ENCODE assay signal across 7 cellular contexts in genomic region chr15:90401499-90401898, GRCh38. TPM values are rescaled to one million over a fixed set of nuclear protein-coding genes. Genes with fewer than 3 reads are reported as not detected.
DNase-seq lines count a peak whose midpoint lies in the region; ATAC-seq, FAIRE-seq and TF ChIP-seq lines count a peak whose summit lies in the region.

No MANE protein-coding gene starts in this region.

- H3K36me3 ChIP-seq in HUES6 (ENCODE audit: control insufficient read depth, insufficient read depth, low read length) (no peaks in the 10 kb centered on the region), SU-DHL-6 (ENCODE audit: low read length) (no peaks in the 10 kb centered on the region), small intestine (ENCODE audit: control insufficient read depth in 2 of 2, insufficient read depth in 2 of 2, low read length in 2 of 2) (no peaks in the 10 kb centered on the region)

- FAIRE-seq in small intestine (lab: Jason Lieb, UNC): no peak

- H3K27ac ChIP-seq in HUES6 (ENCODE audit: low read depth, low read length) (peak overlapping the region; percentile 65), SU-DHL-6 (ENCODE audit: low read depth, low read length) (no peak overlapping the region), small intestine (ENCODE audit: low read depth in 1 of 2, low read length in 1 of 2) (peak overlapping the region; percentile 64 to 84)

- H3K27me3 Mint-ChIP-seq in glutamatergic neuron (ENCODE audit: unreplicated experiment): peaks cover 4% of the 10 kb centered on the region

- H3K4me1 ChIP-seq in HUES6 (ENCODE audit: control insufficient read depth, insufficient read depth, low read length) (peaks cover 37% of the 10 kb centered on the region), small intestine (ENCODE audit: control insufficient read depth in 2 of 2, insufficient read depth in 1 of 2, low read depth in 1 of 2, low read length in 1 of 2) (peaks cover 9 to 18% of the 10 kb centered on the region in 2 donors)

- no peaks in the 10 kb centered on the region for H3K9me2 ChIP-seq in SU-DHL-6 (replicated peaks; ENCODE audit: insufficient read depth, low read length)

- peaks cover 89% of the 10 kb centered on the region for H3K79me2 ChIP-seq in SU-DHL-6 (ENCODE audit: insufficient read depth, low read length)

- H3K27me3 ChIP-seq in HUES6 (ENCODE audit: control insufficient read depth, insufficient read depth, low read length): no peaks in the 10 kb centered on the region
- no peaks in the 10 kb centered on the region for H3K27me3 ChIP-seq in SU-DHL-6 (ENCODE audit: low read length)
- no peaks in the 10 kb centered on the region for H3K27me3 ChIP-seq in small intestine (ENCODE audit: control insufficient read depth in 2 of 2, insufficient read depth in 2 of 2, low read length in 2 of 2)

- peaks cover 37% of the 10 kb centered on the region for H3K4me1 Mint-ChIP-seq in glutamatergic neuron (ENCODE audit: low read depth, unreplicated experiment)

- no peaks in the 10 kb centered on the region for H3K9me3 ChIP-seq in HUES6 (ENCODE audit: control insufficient read depth, insufficient read depth, low read depth, low read length)
- no peaks in the 10 kb centered on the region for H3K9me3 ChIP-seq in SU-DHL-6 (ENCODE audit: insufficient read depth, low read length)
- H3K9me3 ChIP-seq in small intestine (ENCODE audit: control insufficient read depth, low read depth): no peaks in the 10 kb centered on the region

- H3K4me3 ChIP-seq in HUES6 (ENCODE audit: low read depth, low read length) (peak overlapping the region; percentile 13; the same call in 1 of the 2 replicates), SU-DHL-6 (ENCODE audit: insufficient read depth, low read length, poor library complexity, severe bottlenecking) (no peak overlapping the region), small intestine (ENCODE audit: low read depth in 1 of 2, low read length in 2 of 2) (no peak overlapping the region)

- H2AFZ ChIP-seq in SU-DHL-6 (ENCODE audit: low read depth, low read length, severe bottlenecking): no peak overlapping the region

- peak overlapping the region; percentile 53 for H3K4me2 ChIP-seq in SU-DHL-6 (ENCODE audit: low read depth, low read length, poor library complexity, severe bottlenecking)

- peaks cover 21% of the 10 kb centered on the region for H4K20me1 ChIP-seq in SU-DHL-6 (ENCODE audit: low read depth, low read length)

- peak overlapping the region; percentile 91 for H3K27ac Mint-ChIP-seq in glutamatergic neuron (ENCODE audit: unreplicated experiment)

- ATAC-seq in HG02763 (IDR thresholded peaks at IDR 0.05; ENCODE audit: unreplicated experiment): no peak

- peaks cover 17% of the 10 kb centered on the region; the same call in 1 of the 2 replicates for H3F3A ChIP-seq in SU-DHL-6 (ENCODE audit: insufficient read depth)

- no peaks in the 10 kb centered on the region for H3K9me3 Mint-ChIP-seq in glutamatergic neuron (ENCODE audit: unreplicated experiment)

- no peak for DNase-seq in glutamatergic neuron
- peak; percentile 71 for DNase-seq in small intestine
- DNase-seq in effector CD8-positive, alpha-beta T cell (lab: John Stamatoyannopoulos, UW): no peak
- DNase-seq in retina: no peak

- no peaks in the 10 kb centered on the region for H3K36me3 Mint-ChIP-seq in glutamatergic neuron (ENCODE audit: unreplicated experiment)

- H3K4me3 Mint-ChIP-seq in glutamatergic neuron (ENCODE audit: unreplicated experiment): peak overlapping the region; percentile 58

- TF ChIP-seq CTCF in SU-DHL-6 (IDR thresholded peaks at IDR 0.05; ENCODE audit: insufficient read depth, low read length, poor library complexity, severe bottlenecking) (no peak), glutamatergic neuron (IDR thresholded peaks at IDR 0.05; ENCODE audit: partially characterized antibody, unreplicated experiment) (no peak)

- no peak overlapping the region for H3K9ac ChIP-seq in HUES6 (ENCODE audit: low read length)
- no peak overlapping the region for H3K9ac ChIP-seq in SU-DHL-6 (ENCODE audit: low read length)

- 5 to 15% (median 13%) methylated on average over 1 of the region's 1 CpG for WGBS in small intestine, 3 donors

RNA-seq across cellular contexts. Expression of gene IQGAP1, which starts 13.5 kb away (rescaled TPM):
- 61.1 TPM for total RNA-seq in glutamatergic neuron (ENCODE audit: unreplicated experiment)
- 10 to 100 TPM; 54.3 to 77.9 (median 61.7) TPM for polyA plus RNA-seq in small intestine

RNA-seq across cellular contexts. Expression of gene ZNF774, which starts 49.4 kb away (rescaled TPM):
- 6.7 TPM for total RNA-seq in glutamatergic neuron (ENCODE audit: unreplicated experiment)
- polyA plus RNA-seq in small intestine: 1 to 10 TPM in 2 of 3 donors, under 1 TPM in 1; 0.89 to 2.1 (median 1.4) TPM
